Comparison of ENCODE assay signal across 28 cellular contexts in genomic region chr4:64960516-64960915, GRCh38.
"Had no signal": no experiment of that assay in that cellular context is flagged by ENCODE, and none has a peak within 500 bp of the region (broad histone marks: within the 10 kb centered on the region; RNA-seq: fewer than 3 reads in every experiment).

No MANE protein-coding gene starts in this region.

- H3K36me3 ChIP-seq: colonic mucosa, esophagus muscularis mucosa, esophagus squamous epithelium, gastrocnemius medialis, gastroesophageal sphincter, heart left ventricle, heart right ventricle had no signal

- H3K27me3 ChIP-seq: colonic mucosa, dorsolateral prefrontal cortex, esophagus muscularis mucosa, esophagus squamous epithelium, foreskin keratinocyte, gastrocnemius medialis, gastroesophageal sphincter, heart left ventricle, heart right ventricle had no signal

- H3K27ac ChIP-seq: colonic mucosa, coronary artery, dorsolateral prefrontal cortex, epithelial cell of prostate, esophagus muscularis mucosa, esophagus squamous epithelium, foreskin keratinocyte, gastrocnemius medialis, gastroesophageal sphincter, heart left ventricle, heart right ventricle had no signal

- H3K4me3 ChIP-seq: colonic mucosa, coronary artery, dorsolateral prefrontal cortex, esophagus muscularis mucosa, esophagus squamous epithelium, gastrocnemius medialis, gastroesophageal sphincter, heart left ventricle, heart right ventricle had no signal

- ATAC-seq: effector memory CD8-positive, alpha-beta T cell; esophagus mucosa; foreskin keratinocyte; gastrocnemius medialis; gastroesophageal sphincter; heart left ventricle; heart right ventricle had no signal

- DNase-seq: colonic mucosa; cortex of kidney; dermis blood vessel endothelial cell; dorsolateral prefrontal cortex; effector CD4-positive, alpha-beta T cell; effector CD8-positive, alpha-beta T cell; effector memory CD4-positive, alpha-beta T cell; effector memory CD8-positive, alpha-beta T cell; endodermal cell; erythroblast; esophagus squamous epithelium; foreskin fibroblast; foreskin keratinocyte; foreskin melanocyte; gastrocnemius medialis; glutamatergic neuron; head of caudate nucleus; heart left ventricle; heart right ventricle had no signal

- H3K4me1 ChIP-seq: colonic mucosa, esophagus muscularis mucosa, esophagus squamous epithelium, foreskin keratinocyte, gastrocnemius medialis, gastroesophageal sphincter, heart left ventricle, heart right ventricle had no signal

- FAIRE-seq: colon, endometrium, endothelial cell of umbilical vein, frontal cortex had no signal

- H3K9me3 ChIP-seq: colonic mucosa, esophagus muscularis mucosa, esophagus squamous epithelium, gastrocnemius medialis had no signal
